ENCODE assay signal across 1 cellular context in genomic region chr10:133162910-133163856, GRCh38.
TF ChIP-seq lines count a peak whose summit lies in the region.

No MANE protein-coding gene starts in this region.

TF ChIP-seq in GM23338, 12 proteins besides CTCF, POLR2A, EP300 and RAD21 (continued from another document):
- no peak for TF ChIP-seq ZNF462 (CRISPR knock-in tag; IDR thresholded peaks at IDR 0.05)
